ENCODE assay signal across 2 cellular contexts in the genomic region with DNA sequence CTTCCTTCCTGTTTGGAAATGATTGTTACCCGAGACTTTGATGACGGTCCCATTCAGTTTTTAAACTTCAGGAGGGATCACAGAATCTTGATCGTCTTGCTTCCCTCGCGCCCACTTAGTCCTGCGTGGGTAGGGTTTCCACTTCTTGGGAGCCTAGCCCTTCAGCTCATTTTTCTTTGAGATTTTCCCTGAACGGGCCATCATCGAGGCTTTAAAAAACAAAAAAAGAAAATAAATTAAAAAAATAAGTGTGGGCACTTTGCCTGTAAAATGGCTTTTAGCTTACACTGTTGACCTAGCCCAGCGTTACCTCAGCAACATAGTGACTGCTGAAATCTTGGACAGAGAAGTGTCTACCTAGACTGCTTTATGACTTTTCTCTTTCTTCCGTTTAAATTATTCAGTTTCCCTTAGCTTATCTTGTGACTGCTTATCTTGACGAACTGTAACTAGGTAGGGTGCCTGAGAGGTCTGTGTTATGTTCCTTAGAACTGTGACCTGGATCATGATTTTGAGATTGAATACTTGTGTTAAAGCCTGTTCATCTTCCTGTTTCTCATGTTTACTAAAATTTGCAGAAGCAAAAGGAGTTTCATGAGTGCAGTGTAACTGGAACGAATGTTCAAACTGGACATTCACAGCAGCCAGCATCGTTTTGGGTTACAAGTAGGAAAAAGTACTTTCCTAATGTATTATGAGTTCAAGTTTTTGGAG.
A peak's percentile ranks its signal among the peaks of the same experiment; 100 is the strongest.
TF ChIP-seq lines count a peak whose summit lies in the region.

No MANE protein-coding gene starts in this region.

TF ChIP-seq in A549, 52 proteins besides CTCF, POLR2A, EP300 and RAD21:
- TF ChIP-seq TP53 (CRISPR knock-in tag; IDR thresholded peaks at IDR 0.05) (no peak), FOXS1 (CRISPR knock-in tag; IDR thresholded peaks at IDR 0.05) (no peak), HEYL (CRISPR knock-in tag; IDR thresholded peaks at IDR 0.05) (no peak), NFE2L2 (conservative IDR thresholded peaks at IDR 0.05; ENCODE audit: low read length) (no peak), HDAC2 (IDR thresholded peaks at IDR 0.05) (no peak), HMGXB4 (CRISPR knock-in tag; IDR thresholded peaks at IDR 0.05; ENCODE audit: borderline replicate concordance) (no peak), USF2 (IDR thresholded peaks at IDR 0.05) (no peak), KDM5A (IDR thresholded peaks at IDR 0.05) (no peak), SMC3 (IDR thresholded peaks at IDR 0.05) (no peak), RFX5 (IDR thresholded peaks at IDR 0.05) (no peak), MAFK (IDR thresholded peaks at IDR 0.05; ENCODE audit: partially characterized antibody) (no peak), EHMT2 (IDR thresholded peaks at IDR 0.05; ENCODE audit: low read depth) (no peak), HOXB13 (CRISPR knock-in tag; IDR thresholded peaks at IDR 0.05; ENCODE audit: low read depth) (no peak), POLR2AphosphoS2 (conservative IDR thresholded peaks at IDR 0.05; ENCODE audit: low read length) (no peak), JUNB (IDR thresholded peaks at IDR 0.05) (no peak), NPAS2 (CRISPR knock-in tag; IDR thresholded peaks at IDR 0.05; ENCODE audit: borderline replicate concordance) (no peak)
- TF ChIP-seq, protein P1, sequence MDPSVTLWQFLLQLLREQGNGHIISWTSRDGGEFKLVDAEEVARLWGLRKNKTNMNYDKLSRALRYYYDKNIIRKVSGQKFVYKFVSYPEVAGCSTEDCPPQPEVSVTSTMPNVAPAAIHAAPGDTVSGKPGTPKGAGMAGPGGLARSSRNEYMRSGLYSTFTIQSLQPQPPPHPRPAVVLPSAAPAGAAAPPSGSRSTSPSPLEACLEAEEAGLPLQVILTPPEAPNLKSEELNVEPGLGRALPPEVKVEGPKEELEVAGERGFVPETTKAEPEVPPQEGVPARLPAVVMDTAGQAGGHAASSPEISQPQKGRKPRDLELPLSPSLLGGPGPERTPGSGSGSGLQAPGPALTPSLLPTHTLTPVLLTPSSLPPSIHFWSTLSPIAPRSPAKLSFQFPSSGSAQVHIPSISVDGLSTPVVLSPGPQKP (IDR thresholded peaks at IDR 0.05; ENCODE audit: low read depth, low read length) = no peak
TF ChIP-seq in A549: peak in this region for 0.

TF ChIP-seq in K562, 482 proteins besides CTCF, POLR2A, EP300 and RAD21 (continues in another document):
- TF ChIP-seq ZNF655 (CRISPR knock-in tag; IDR thresholded peaks at IDR 0.05) = no peak
- TF ChIP-seq SRSF1 (IDR thresholded peaks at IDR 0.05; ENCODE audit: low read depth, low read length) = no peak
- TF ChIP-seq, protein P2, sequence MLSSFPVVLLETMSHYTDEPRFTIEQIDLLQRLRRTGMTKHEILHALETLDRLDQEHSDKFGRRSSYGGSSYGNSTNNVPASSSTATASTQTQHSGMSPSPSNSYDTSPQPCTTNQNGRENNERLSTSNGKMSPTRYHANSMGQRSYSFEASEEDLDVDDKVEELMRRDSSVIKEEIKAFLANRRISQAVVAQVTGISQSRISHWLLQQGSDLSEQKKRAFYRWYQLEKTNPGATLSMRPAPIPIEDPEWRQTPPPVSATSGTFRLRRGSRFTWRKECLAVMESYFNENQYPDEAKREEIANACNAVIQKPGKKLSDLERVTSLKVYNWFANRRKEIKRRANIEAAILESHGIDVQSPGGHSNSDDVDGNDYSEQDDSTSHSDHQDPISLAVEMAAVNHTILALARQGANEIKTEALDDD (IDR thresholded peaks at IDR 0.05) = peak; percentile 65
- peak in 1 of 2 experiments; percentile 25; a peak in 2 of 4 replicates for TF ChIP-seq NRF1 (conservative IDR thresholded peaks at IDR 0.05 in 1 of 2, IDR thresholded peaks at IDR 0.05 in 1 of 2)
- TF ChIP-seq, protein P3, sequence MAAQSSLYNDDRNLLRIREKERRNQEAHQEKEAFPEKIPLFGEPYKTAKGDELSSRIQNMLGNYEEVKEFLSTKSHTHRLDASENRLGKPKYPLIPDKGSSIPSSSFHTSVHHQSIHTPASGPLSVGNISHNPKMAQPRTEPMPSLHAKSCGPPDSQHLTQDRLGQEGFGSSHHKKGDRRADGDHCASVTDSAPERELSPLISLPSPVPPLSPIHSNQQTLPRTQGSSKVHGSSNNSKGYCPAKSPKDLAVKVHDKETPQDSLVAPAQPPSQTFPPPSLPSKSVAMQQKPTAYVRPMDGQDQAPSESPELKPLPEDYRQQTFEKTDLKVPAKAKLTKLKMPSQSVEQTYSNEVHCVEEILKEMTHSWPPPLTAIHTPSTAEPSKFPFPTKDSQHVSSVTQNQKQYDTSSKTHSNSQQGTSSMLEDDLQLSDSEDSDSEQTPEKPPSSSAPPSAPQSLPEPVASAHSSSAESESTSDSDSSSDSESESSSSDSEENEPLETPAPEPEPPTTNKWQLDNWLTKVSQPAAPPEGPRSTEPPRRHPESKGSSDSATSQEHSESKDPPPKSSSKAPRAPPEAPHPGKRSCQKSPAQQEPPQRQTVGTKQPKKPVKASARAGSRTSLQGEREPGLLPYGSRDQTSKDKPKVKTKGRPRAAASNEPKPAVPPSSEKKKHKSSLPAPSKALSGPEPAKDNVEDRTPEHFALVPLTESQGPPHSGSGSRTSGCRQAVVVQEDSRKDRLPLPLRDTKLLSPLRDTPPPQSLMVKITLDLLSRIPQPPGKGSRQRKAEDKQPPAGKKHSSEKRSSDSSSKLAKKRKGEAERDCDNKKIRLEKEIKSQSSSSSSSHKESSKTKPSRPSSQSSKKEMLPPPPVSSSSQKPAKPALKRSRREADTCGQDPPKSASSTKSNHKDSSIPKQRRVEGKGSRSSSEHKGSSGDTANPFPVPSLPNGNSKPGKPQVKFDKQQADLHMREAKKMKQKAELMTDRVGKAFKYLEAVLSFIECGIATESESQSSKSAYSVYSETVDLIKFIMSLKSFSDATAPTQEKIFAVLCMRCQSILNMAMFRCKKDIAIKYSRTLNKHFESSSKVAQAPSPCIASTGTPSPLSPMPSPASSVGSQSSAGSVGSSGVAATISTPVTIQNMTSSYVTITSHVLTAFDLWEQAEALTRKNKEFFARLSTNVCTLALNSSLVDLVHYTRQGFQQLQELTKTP (IDR thresholded peaks at IDR 0.05; ENCODE audit: low read depth in 1 of 2, partially characterized antibody in 2 of 2) = peak in 1 of 2 experiments; percentile 49
- TF ChIP-seq ZNF445 (CRISPR knock-in tag; IDR thresholded peaks at IDR 0.05; ENCODE audit: low read depth) = no peak
- TF ChIP-seq KAT2B (IDR thresholded peaks at IDR 0.05; ENCODE audit: low read depth, low read length) = no peak
- TF ChIP-seq TCF7L2 (IDR thresholded peaks at IDR 0.05; ENCODE audit: low read depth, low read length) = no peak
- TF ChIP-seq, protein P4, sequence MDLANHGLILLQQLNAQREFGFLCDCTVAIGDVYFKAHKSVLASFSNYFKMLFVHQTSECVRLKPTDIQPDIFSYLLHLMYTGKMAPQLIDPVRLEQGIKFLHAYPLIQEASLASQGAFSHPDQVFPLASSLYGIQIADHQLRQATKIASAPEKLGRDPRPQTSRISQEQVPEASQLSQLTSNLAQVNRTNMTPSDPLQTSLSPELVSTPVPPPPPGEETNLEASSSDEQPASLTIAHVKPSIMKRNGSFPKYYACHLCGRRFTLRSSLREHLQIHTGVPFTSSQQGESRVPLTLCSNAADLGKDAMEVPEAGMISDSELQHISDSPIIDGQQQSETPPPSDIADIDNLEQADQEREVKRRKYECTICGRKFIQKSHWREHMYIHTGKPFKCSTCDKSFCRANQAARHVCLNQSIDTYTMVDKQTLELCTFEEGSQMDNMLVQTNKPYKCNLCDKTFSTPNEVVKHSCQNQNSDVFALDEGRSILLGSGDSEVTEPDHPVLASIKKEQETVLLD (IDR thresholded peaks at IDR 0.05) = 0 out of 2 replicates have a peak, but pooled peaks have one; percentile 56
- TF ChIP-seq KAT7 (CRISPR knock-in tag; IDR thresholded peaks at IDR 0.05; ENCODE audit: borderline replicate concordance) = 0 out of 2 replicates have a peak, but pooled peaks have one; percentile 21
- 0 out of 2 replicates have a peak, but pooled peaks have one; percentile 31 for TF ChIP-seq SMARCE1 (IDR thresholded peaks at IDR 0.05)
- TF ChIP-seq NFIC (IDR thresholded peaks at IDR 0.05) = 0 out of 2 replicates have a peak, but pooled peaks have one; percentile 5
- TF ChIP-seq, protein P5, sequence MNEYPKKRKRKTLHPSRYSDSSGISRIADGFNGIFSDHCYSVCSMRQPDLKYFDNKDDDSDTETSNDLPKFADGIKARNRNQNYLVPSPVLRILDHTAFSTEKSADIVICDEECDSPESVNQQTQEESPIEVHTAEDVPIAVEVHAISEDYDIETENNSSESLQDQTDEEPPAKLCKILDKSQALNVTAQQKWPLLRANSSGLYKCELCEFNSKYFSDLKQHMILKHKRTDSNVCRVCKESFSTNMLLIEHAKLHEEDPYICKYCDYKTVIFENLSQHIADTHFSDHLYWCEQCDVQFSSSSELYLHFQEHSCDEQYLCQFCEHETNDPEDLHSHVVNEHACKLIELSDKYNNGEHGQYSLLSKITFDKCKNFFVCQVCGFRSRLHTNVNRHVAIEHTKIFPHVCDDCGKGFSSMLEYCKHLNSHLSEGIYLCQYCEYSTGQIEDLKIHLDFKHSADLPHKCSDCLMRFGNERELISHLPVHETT (CRISPR knock-in tag; conservative IDR thresholded peaks at IDR 0.05 in 1 of 2, IDR thresholded peaks at IDR 0.05 in 1 of 2) = 0 out of 4 replicates have a peak, but pooled peaks of 1 of the 2 experiments have one; percentile 6
- peak; percentile 73 for TF ChIP-seq RFX1 (IDR thresholded peaks at IDR 0.05)
- TF ChIP-seq ZNF23 (CRISPR knock-in tag; IDR thresholded peaks at IDR 0.05) = no peak
- peak; percentile 55 to 57; a peak in 1 of 4 replicates for TF ChIP-seq FOXK2 (conservative IDR thresholded peaks at IDR 0.05 in 1 of 2, IDR thresholded peaks at IDR 0.05 in 1 of 2; ENCODE audit: low read depth in 2 of 2)
- TF ChIP-seq NR2C1 (IDR thresholded peaks at IDR 0.05) = no peak
- no peak for TF ChIP-seq NR2C1 (tag; IDR thresholded peaks at IDR 0.05)
- peak; percentile 60; the same call in 1 of the 2 replicates for TF ChIP-seq FOXJ2 (tag; IDR thresholded peaks at IDR 0.05)
- TF ChIP-seq MEIS2 (IDR thresholded peaks at IDR 0.05; ENCODE audit: partially characterized antibody) = peak; percentile 13
- no peak for TF ChIP-seq PTRF (tag; IDR thresholded peaks at IDR 0.05)
- TF ChIP-seq, protein P6, sequence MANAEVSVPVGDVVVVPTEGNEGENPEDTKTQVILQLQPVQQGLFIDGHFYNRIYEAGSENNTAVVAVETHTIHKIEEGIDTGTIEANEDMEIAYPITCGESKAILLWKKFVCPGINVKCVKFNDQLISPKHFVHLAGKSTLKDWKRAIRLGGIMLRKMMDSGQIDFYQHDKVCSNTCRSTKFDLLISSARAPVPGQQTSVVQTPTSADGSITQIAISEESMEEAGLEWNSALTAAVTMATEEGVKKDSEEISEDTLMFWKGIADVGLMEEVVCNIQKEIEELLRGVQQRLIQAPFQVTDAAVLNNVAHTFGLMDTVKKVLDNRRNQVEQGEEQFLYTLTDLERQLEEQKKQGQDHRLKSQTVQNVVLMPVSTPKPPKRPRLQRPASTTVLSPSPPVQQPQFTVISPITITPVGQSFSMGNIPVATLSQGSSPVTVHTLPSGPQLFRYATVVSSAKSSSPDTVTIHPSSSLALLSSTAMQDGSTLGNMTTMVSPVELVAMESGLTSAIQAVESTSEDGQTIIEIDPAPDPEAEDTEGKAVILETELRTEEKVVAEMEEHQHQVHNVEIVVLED (CRISPR knock-in tag; IDR thresholded peaks at IDR 0.05) = no peak
- TF ChIP-seq DPF2 (IDR thresholded peaks at IDR 0.05) = 0 out of 2 replicates have a peak, but pooled peaks have one; percentile 11
- TF ChIP-seq FOXA3 (CRISPR knock-in tag; conservative IDR thresholded peaks at IDR 0.05 in 1 of 2, IDR thresholded peaks at IDR 0.05 in 1 of 2) = peak in 1 of 2 experiments; percentile 35; a peak in 1 of 4 replicates
- TF ChIP-seq, protein P7, sequence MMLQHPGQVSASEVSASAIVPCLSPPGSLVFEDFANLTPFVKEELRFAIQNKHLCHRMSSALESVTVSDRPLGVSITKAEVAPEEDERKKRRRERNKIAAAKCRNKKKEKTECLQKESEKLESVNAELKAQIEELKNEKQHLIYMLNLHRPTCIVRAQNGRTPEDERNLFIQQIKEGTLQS (IDR thresholded peaks at IDR 0.05) = no peak
- TF ChIP-seq, protein P7 (CRISPR knock-in tag; conservative IDR thresholded peaks at IDR 0.05) = no peak; the same call in 1 of the 2 replicates
- TF ChIP-seq EGR1 (conservative IDR thresholded peaks at IDR 0.05) = no peak; the same call in 1 of the 2 replicates
- no peak for TF ChIP-seq ZNF75A (CRISPR knock-in tag; IDR thresholded peaks at IDR 0.05)
